8 cellular contexts compared by ENCODE assay signal in genomic region chr1:39575191-39576015, GRCh38. TPM values are rescaled to one million over a fixed set of nuclear protein-coding genes. Genes with fewer than 3 reads are reported as not detected.
A peak's percentile ranks its signal among the peaks of the same experiment; 100 is the strongest.
DNase-seq lines count a peak whose midpoint lies in the region; ATAC-seq and TF ChIP-seq lines count a peak whose summit lies in the region.

No MANE protein-coding gene starts in this region.

- DNase-seq in NCI-H1105 (lab: John Stamatoyannopoulos, UW), result peak; percentile 39
- DNase-seq in activated CD4-positive, alpha-beta T cell treated with anti-CD3 and anti-CD28 coated beads for 24 hours (ENCODE audit: low read depth in 2 of 2), result peak; percentile 18 to 35
- DNase-seq in colonic mucosa, result peak; percentile 58
- peak; percentile 71 to 87 for DNase-seq in left lung
- DNase-seq in stimulated activated CD4-positive, alpha-beta T cell treated with anti-CD3 and anti-CD28 coated beads, Interleukin-4, amount 100 ng/mL, for 24 hours, result peak; percentile 49
- no peak for DNase-seq in NCI-H2196 (lab: John Stamatoyannopoulos, UW; ENCODE audit: unreplicated experiment)

- H3K4me1 ChIP-seq in colonic mucosa, result peaks cover 20% of the 10 kb centered on the region
- H3K4me1 ChIP-seq in left lung, result peaks cover 23 to 37% of the 10 kb centered on the region in 2 donors

- intact Hi-C loops in colonic mucosa (cut with DNase I), result no loop called here
- intact Hi-C loops in left lung (cut with DNase I), result no loop called here

- peak; percentile 57 for ATAC-seq in left lung
- ATAC-seq in GM19351 (IDR thresholded peaks at IDR 0.05; ENCODE audit: unreplicated experiment), result no peak

- no peaks in the 10 kb centered on the region for H3K9me3 ChIP-seq in colonic mucosa
- H3K9me3 ChIP-seq in left lung, result no peaks in the 10 kb centered on the region

- H3K27ac ChIP-seq in colonic mucosa (peak overlapping the region; percentile 69), left lung (peak overlapping the region; percentile 81 to 84)

- no peak for TF ChIP-seq CTCF in colonic mucosa (IDR thresholded peaks at IDR 0.05)
- no peak for TF ChIP-seq CTCF in left lung (IDR thresholded peaks at IDR 0.05)

- peaks cover 8% of the 10 kb centered on the region for H3K36me3 ChIP-seq in colonic mucosa
- H3K36me3 ChIP-seq in left lung, result peaks cover 1 to 38% of the 10 kb centered on the region in 2 donors

- TF ChIP-seq POLR2A in GM19193 (IDR thresholded peaks at IDR 0.05; ENCODE audit: extremely low read depth, insufficient read depth, insufficient read length), result peak; percentile 33

- H3K9ac ChIP-seq in colonic mucosa (ENCODE audit: low read depth in 2 of 2, low read length in 2 of 2), result peak overlapping the region; percentile 76 to 85

- H3K4me3 ChIP-seq in colonic mucosa (peak overlapping the region; percentile 84), left lung (peak overlapping the region; percentile 72 to 95)

- H3K27me3 ChIP-seq in colonic mucosa (no peaks in the 10 kb centered on the region), left lung (no peaks in the 10 kb centered on the region)

RNA-seq across cellular contexts. Expression of gene PABPC4, which starts 1.2 kb away (rescaled TPM):
- total RNA-seq in colonic mucosa, result 100 to 1,000 TPM; 109 to 144 TPM
- 100 to 1,000 TPM; 226 to 232 TPM for total RNA-seq in left lung
